In genomic region chr2:32832821-32833220, GRCh38 we compare ENCODE assay signal across 19 cellular contexts.
DNase-seq lines count a peak whose midpoint lies in the region; ATAC-seq, FAIRE-seq and TF ChIP-seq lines count a peak whose summit lies in the region.
"Had no signal": no experiment of that assay in that cellular context is flagged by ENCODE, and none has a peak within 500 bp of the region (broad histone marks: within the 10 kb centered on the region; RNA-seq: fewer than 3 reads in every experiment).

No MANE protein-coding gene starts in this region.

- no peak overlapping the region for H2AK5ac ChIP-seq in H1 (ENCODE audit: low read depth, low read length)

- no peak overlapping the region for H2BK15ac ChIP-seq in H1 (ENCODE audit: low read length)

- peak overlapping the region; percentile 58; the same call in 1 of the 2 replicates for H2AFZ ChIP-seq in H1 (ENCODE audit: low read length)

- POLR2A ChIA-PET in H1 (lab: Charles Lee; ENCODE audit: partially characterized antibody) = interaction anchor here (1.0 kb wide), 1 partner anchor 31 kb away, joined by 3 read pairs; no protein-coding TSS in a partner anchor
- POLR2A ChIA-PET in activated CD8-positive, alpha-beta T cell treated with anti-CD3 and anti-CD28 coated beads for 36 hours (lab: Charles Lee) = no interaction called here

- H3K36me3 Mint-ChIP-seq in activated T-helper 17 cell treated with anti-CD3 and anti-CD28 coated beads, Interleukin-2, amount 50 U/mL, for 72 hours (ENCODE audit: low read depth) = no peaks in the 10 kb centered on the region
- H3K36me3 Mint-ChIP-seq in activated CD8-positive, alpha-beta T cell treated with anti-CD3 and anti-CD28 coated beads for 36 hours (ENCODE audit: low read depth) = no peaks in the 10 kb centered on the region

- no peaks in the 10 kb centered on the region for H3K36me3 ChIP-seq in H1 (ENCODE audit: control insufficient read depth in 2 of 4, insufficient read depth in 4 of 4, low read length in 3 of 4)

- H3K27me3 ChIP-seq in H1 (replicated peaks in 1 of 4; ENCODE audit: control insufficient read depth in 3 of 4, extremely low read depth in 1 of 4, insufficient read depth in 3 of 4, low read length in 3 of 4) = no peaks in the 10 kb centered on the region

- no peak overlapping the region for H3K4me3 Mint-ChIP-seq in activated T-helper 17 cell treated with anti-CD3 and anti-CD28 coated beads, Interleukin-2, amount 50 U/mL, for 72 hours
- no peak overlapping the region for H3K4me3 Mint-ChIP-seq in activated CD8-positive, alpha-beta T cell treated with anti-CD3 and anti-CD28 coated beads for 36 hours
- H3K4me3 Mint-ChIP-seq: IgD-negative memory B cell had no signal

- H3K9ac ChIP-seq in H1 (replicated peaks in 1 of 4; ENCODE audit: extremely low read depth in 1 of 4, low read depth in 3 of 4, low read length in 3 of 4) = no peak overlapping the region

- TF ChIP-seq CTCF in H1 (IDR thresholded peaks at IDR 0.05; ENCODE audit: control extremely low read depth in 1 of 3, insufficient read depth in 1 of 3, low read depth in 1 of 3, low read length in 3 of 3) = no peak
- no peak for TF ChIP-seq CTCF in activated CD8-positive, alpha-beta T cell treated with anti-CD3 and anti-CD28 coated beads for 36 hours (IDR thresholded peaks at IDR 0.05)

- H3K18ac ChIP-seq in H1 (ENCODE audit: extremely low read depth, low read length) = no peak overlapping the region

- no peak overlapping the region for H3K27ac ChIP-seq in H1 (ENCODE audit: low read depth, low read length)

- peak; percentile 14 for DNase-seq in AG08396 (ENCODE audit: low spot score)
- DNase-seq in NCI-H226 = peak; percentile 67
- no peak for DNase-seq in H1 (ENCODE audit: low read depth in 1 of 2, low spot score in 2 of 2)
- peak; percentile 39 for DNase-seq in myocyte (ENCODE audit: low read depth)
- DNase-seq in T-helper 9 cell = no peak
- no peak for DNase-seq in activated CD8-positive, alpha-beta T cell treated with anti-CD3 and anti-CD28 coated beads for 36 hours
- no peak for DNase-seq in activated CD4-positive, alpha-beta T cell treated with anti-CD3 and anti-CD28 coated beads for 1 hour
- DNase-seq: activated gamma-delta T cell treated with Interleukin-2 at 50 U/mL for 16 hours, caudate nucleus, DND-41, hippocampal formation, mammary epithelial cell, NCI-H1417 treated with DMSO at 0.1 percent for 48 hours, NCI-H524 treated with DMSO at 0.1 percent for 48 hours, posterior cingulate gyrus, RPMI8226 had no signal

- no peak for ATAC-seq in activated T-helper 17 cell treated with anti-CD3 and anti-CD28 coated beads, Interleukin-2, amount 50 U/mL, for 72 hours (replicated peaks)
- ATAC-seq in activated CD8-positive, alpha-beta T cell treated with anti-CD3 and anti-CD28 coated beads for 36 hours = no peak

- intact Hi-C loops in activated CD8-positive, alpha-beta T cell treated with anti-CD3 and anti-CD28 coated beads for 36 hours (cut with micrococcal nuclease) = no loop called here

- H3K27me3 Mint-ChIP-seq in activated T-helper 17 cell treated with anti-CD3 and anti-CD28 coated beads, Interleukin-2, amount 50 U/mL, for 72 hours = no peaks in the 10 kb centered on the region
- H3K27me3 Mint-ChIP-seq in activated CD8-positive, alpha-beta T cell treated with anti-CD3 and anti-CD28 coated beads for 36 hours = no peaks in the 10 kb centered on the region
- H3K27me3 Mint-ChIP-seq: IgD-negative memory B cell had no signal

- FAIRE-seq in H1 (lab: Jason Lieb, UNC) = peak; percentile 13
- FAIRE-seq: GM12892 had no signal

- peaks cover 0 to 2% (median 0%) of the 10 kb centered on the region in 4 experiments; a peak in 1 of 7 replicates for H3K4me1 ChIP-seq in H1 (replicated peaks in 1 of 4; ENCODE audit: control insufficient read depth in 3 of 4, insufficient read depth in 4 of 4, low read length in 3 of 4)

- CTCF ChIA-PET in H1 (lab: Charles Lee; ENCODE audit: partially characterized antibody) = interaction anchor here (1.1 to 1.2 kb wide), 3 partner anchors 17 to 23 kb away, joined by 3 to 6 read pairs (median 4); no protein-coding TSS in a partner anchor
- CTCF ChIA-PET in activated CD8-positive, alpha-beta T cell treated with anti-CD3 and anti-CD28 coated beads for 36 hours (lab: Charles Lee) = no interaction called here

- peaks cover 4% of the 10 kb centered on the region for H3K9me3 Mint-ChIP-seq in activated T-helper 17 cell treated with anti-CD3 and anti-CD28 coated beads, Interleukin-2, amount 50 U/mL, for 72 hours
- H3K9me3 Mint-ChIP-seq in activated CD8-positive, alpha-beta T cell treated with anti-CD3 and anti-CD28 coated beads for 36 hours = peaks cover 14% of the 10 kb centered on the region

- H2BK120ac ChIP-seq in H1 (replicated peaks; ENCODE audit: low read depth, low read length) = no peak overlapping the region

- WGBS in H1 (ENCODE audit: extremely low coverage in 1 of 2, insufficient coverage in 1 of 2, insufficient read length in 1 of 2, insufficient replicate concordance in 2 of 2, low coverage in 1 of 2, low lambda C conversion rate in 2 of 2, missing lambda C conversion rate in 1 of 2), 2 experiments = 78% methylated on average over 2 of the region's 2 CpGs; no CpG with 5 or more reads in 1 of the 2 experiments

- no peak overlapping the region for H3K4ac ChIP-seq in H1 (replicated peaks; ENCODE audit: insufficient read length, low read depth, low read length)

- H3K4me1 Mint-ChIP-seq in activated T-helper 17 cell treated with anti-CD3 and anti-CD28 coated beads, Interleukin-2, amount 50 U/mL, for 72 hours = peaks cover 4% of the 10 kb centered on the region
- no peaks in the 10 kb centered on the region for H3K4me1 Mint-ChIP-seq in activated CD8-positive, alpha-beta T cell treated with anti-CD3 and anti-CD28 coated beads for 36 hours (ENCODE audit: low read depth)

- H4K91ac ChIP-seq in H1 (replicated peaks; ENCODE audit: insufficient read length, low read length) = no peak overlapping the region

- H3K4me3 ChIP-seq in H1 (ENCODE audit: extremely low read depth in 1 of 4, insufficient read depth in 2 of 4, low read depth in 3 of 4, low read length in 4 of 4) = no peak overlapping the region

- H4K5ac ChIP-seq in H1 (ENCODE audit: insufficient read length, low read depth, low read length) = no peak overlapping the region

- no peaks in the 10 kb centered on the region; a peak in 1 of 4 replicates for H3K79me2 ChIP-seq in H1 (ENCODE audit: control insufficient read depth in 1 of 2, insufficient read depth in 2 of 2, low read length in 2 of 2)

- H3K27ac Mint-ChIP-seq in activated T-helper 17 cell treated with anti-CD3 and anti-CD28 coated beads, Interleukin-2, amount 50 U/mL, for 72 hours = no peak overlapping the region
- H3K27ac Mint-ChIP-seq in activated CD8-positive, alpha-beta T cell treated with anti-CD3 and anti-CD28 coated beads for 36 hours = no peak overlapping the region
- H3K27ac Mint-ChIP-seq: IgD-negative memory B cell had no signal

- H3K23ac ChIP-seq in H1 (ENCODE audit: insufficient read length) = no peak overlapping the region

- H3K9me3 ChIP-seq in H1 (ENCODE audit: insufficient read depth in 2 of 2, low read depth in 1 of 2, low read length in 1 of 2) = no peaks in the 10 kb centered on the region

- H2BK20ac ChIP-seq in H1 (ENCODE audit: low read length) = no peak overlapping the region

- no peaks in the 10 kb centered on the region for H4K20me1 ChIP-seq in H1 (replicated peaks in 1 of 2; ENCODE audit: control insufficient read depth in 1 of 2, insufficient read depth in 2 of 2, low read length in 2 of 2)

- H3K14ac ChIP-seq in H1 (ENCODE audit: insufficient read length) = no peak overlapping the region

- no peak for TF ChIP-seq RAD21 in H1 (IDR thresholded peaks at IDR 0.05 in 1 of 2, conservative IDR thresholded peaks at IDR 0.05 in 1 of 2; ENCODE audit: low read depth in 2 of 2, low read length in 2 of 2)

- H3K56ac ChIP-seq in H1 (replicated peaks; ENCODE audit: insufficient read length, low read depth, low read length) = no peak overlapping the region

- H4K8ac ChIP-seq in H1 (ENCODE audit: extremely low read depth, insufficient read depth, low read length) = no peak overlapping the region

- no peak overlapping the region for H3K4me2 ChIP-seq in H1 (ENCODE audit: insufficient read depth in 1 of 2, low read depth in 2 of 2, low read length in 2 of 2)

- H2BK12ac ChIP-seq in H1 (ENCODE audit: low read depth, low read length) = no peak overlapping the region

- no peak overlapping the region for H2BK5ac ChIP-seq in H1 (ENCODE audit: low read depth, low read length)

- H3K79me1 ChIP-seq in H1 (ENCODE audit: low read depth, low read length) = no peaks in the 10 kb centered on the region

- no peaks in the 10 kb centered on the region for H3K23me2 ChIP-seq in H1 (ENCODE audit: low read depth, low read length)

- no peak for TF ChIP-seq EP300 in H1 (IDR thresholded peaks at IDR 0.05; ENCODE audit: borderline replicate concordance in 1 of 2, low read depth in 2 of 2, low read length in 2 of 2)

- TF ChIP-seq POLR2A in H1 (IDR thresholded peaks at IDR 0.05; ENCODE audit: control extremely low read depth in 1 of 2, low read depth in 2 of 2, low read length in 2 of 2) = no peak

TF ChIP-seq in H1, 55 proteins besides CTCF, POLR2A, EP300 and RAD21:
- TF ChIP-seq CHD2 (IDR thresholded peaks at IDR 0.05; ENCODE audit: low read length) (no peak), SUZ12 (IDR thresholded peaks at IDR 0.05; ENCODE audit: low read length) (no peak), JUN (IDR thresholded peaks at IDR 0.05; ENCODE audit: low read depth, low read length) (no peak), CREB1 (IDR thresholded peaks at IDR 0.05) (no peak), KDM1A (IDR thresholded peaks at IDR 0.05; ENCODE audit: borderline replicate concordance, low read length) (no peak), SAP30 (IDR thresholded peaks at IDR 0.05; ENCODE audit: insufficient read depth, insufficient replicate concordance, low read length) (no peak), ZNF274 (IDR thresholded peaks at IDR 0.05; ENCODE audit: borderline replicate concordance, extremely low read depth, low read length) (no peak), NRF1 (IDR thresholded peaks at IDR 0.05; ENCODE audit: low read depth, low read length) (no peak)
TF ChIP-seq in H1: peak in this region for 0.

Comparison
In these comparisons a context has a peak if more than half of its experiments do, and no peak if none do; other contexts are left out.
1. DNase-seq: peak in AG08396 (single experiment), NCI-H226 (single experiment) and myocyte (single experiment); none in H1 (0 of 2), T-helper 9 cell (single experiment), activated CD8-positive, alpha-beta T cell treated with anti-CD3 and anti-CD28 coated beads for 36 hours (single experiment) and activated CD4-positive, alpha-beta T cell treated with anti-CD3 and anti-CD28 coated beads for 1 hour (single experiment).